Comparison of ENCODE assay signal across 2 cellular contexts in the genomic region with DNA sequence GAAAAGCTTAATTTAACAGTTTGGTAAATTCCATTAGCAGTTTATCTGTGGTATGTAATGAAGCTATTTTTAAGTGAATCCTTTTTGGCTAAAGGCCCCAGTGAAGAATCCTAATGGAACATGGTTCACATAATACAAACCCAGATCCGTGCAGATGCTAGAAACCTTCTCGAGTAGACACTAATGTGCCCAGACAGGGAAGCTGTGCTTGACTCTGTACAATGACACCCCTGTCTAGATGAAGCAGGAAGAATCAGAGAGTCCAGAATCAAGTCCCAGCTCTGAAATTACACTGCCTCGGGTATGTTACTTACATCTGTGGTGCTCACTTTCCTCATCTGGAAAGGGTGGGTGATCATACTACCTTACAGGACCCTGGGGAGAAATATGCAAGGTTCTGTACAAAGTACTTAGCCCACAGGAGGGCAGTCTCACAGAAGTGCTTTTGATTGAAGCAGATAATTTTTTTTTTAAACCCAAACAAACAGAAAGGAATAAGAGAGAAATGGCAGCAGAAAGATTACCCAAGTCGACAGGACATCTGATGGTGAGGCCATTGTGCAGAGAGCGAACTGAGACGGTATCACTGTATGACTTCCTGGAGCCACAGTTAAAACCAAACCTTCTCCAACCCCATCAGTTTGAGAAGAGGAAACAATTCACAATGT.
TF ChIP-seq lines count a peak whose summit lies in the region.

No MANE protein-coding gene starts in this region.

TF ChIP-seq in GM12878, 131 proteins besides CTCF, POLR2A, EP300 and RAD21:
- TF ChIP-seq JUNB (IDR thresholded peaks at IDR 0.05) (0 out of 2 replicates have a peak, but pooled peaks have one; percentile 0), EZH2 (IDR thresholded peaks at IDR 0.05; ENCODE audit: borderline replicate concordance, control insufficient read depth, low read depth, low read length) (no peak), NFXL1 (IDR thresholded peaks at IDR 0.05; ENCODE audit: borderline replicate concordance) (no peak)

TF ChIP-seq in HEK293T, 16 proteins besides CTCF, POLR2A, EP300 and RAD21:
- no peak for TF ChIP-seq CTBP1 (IDR thresholded peaks at IDR 0.05; ENCODE audit: borderline replicate concordance)
- no peak for TF ChIP-seq FOXM1 (IDR thresholded peaks at IDR 0.05; ENCODE audit: borderline replicate concordance)
- TF ChIP-seq HDGF (IDR thresholded peaks at IDR 0.05; ENCODE audit: borderline replicate concordance), result no peak
